ENCODE assay signal across 22 cellular contexts in genomic region chr11:96151501-96151900, GRCh38.
"Had no signal": no experiment of that assay in that cellular context is flagged by ENCODE, and none has a peak within 500 bp of the region (broad histone marks: within the 10 kb centered on the region; RNA-seq: fewer than 3 reads in every experiment).

No MANE protein-coding gene starts in this region.

- H3K4me1 ChIP-seq: pancreas had no signal

- H3K4me3 ChIP-seq: adrenal gland, ascending aorta, esophagus muscularis mucosa, gastroesophageal sphincter, pancreas, psoas muscle, right atrium auricular region, tibial artery had no signal

- ATAC-seq: activated CD8-positive, alpha-beta memory T cell treated with anti-CD3 and anti-CD28 coated beads, Interleukin-2, amount 10 ng/mL, durations not matched to agents 7 days and 5 days; activated CD8-positive, alpha-beta T cell treated with anti-CD3 and anti-CD28 coated beads for 36 hours; activated naive CD4-positive, alpha-beta T cell treated with anti-CD3 and anti-CD28 coated beads, Interleukin-2, amount 50 U/mL, for 72 hours; gastroesophageal sphincter; left ventricle myocardium superior; pancreas; psoas muscle; WTC11 had no signal

- H3K27ac ChIP-seq: adrenal gland, ascending aorta, esophagus muscularis mucosa, gastroesophageal sphincter, neutrophil, pancreas, psoas muscle, right atrium auricular region, tibial artery had no signal

- DNase-seq: activated CD8-positive, alpha-beta memory T cell treated with anti-CD3 and anti-CD28 coated beads, Interleukin-2, amount 10 ng/mL, durations not matched to agents 7 days and 5 days; activated CD8-positive, alpha-beta T cell treated with anti-CD3 and anti-CD28 coated beads for 36 hours; activated gamma-delta T cell; activated T-cell treated with anti-CD3 and anti-CD28 coated beads for 4 hours; adrenal gland; effector memory CD4-positive, alpha-beta T cell; head of caudate nucleus; hypothalamus; left ventricle myocardium superior; pancreas; psoas muscle; stimulated activated CD4-positive, alpha-beta T cell treated with anti-CD3 and anti-CD28 coated beads, Interleukin-12 subunit alpha, Interleukin-12 subunit beta, amount 100 ng/mL, for 4 hours; stimulated activated CD4-positive, alpha-beta T cell treated with anti-CD3 and anti-CD28 coated beads, Interleukin-4, amount 100 ng/mL, for 4 hours; T1000; tibial artery had no signal

- H3K36me3 ChIP-seq: adrenal gland, ascending aorta, esophagus muscularis mucosa, gastroesophageal sphincter, neutrophil, pancreas, right atrium auricular region, tibial artery had no signal

- H3K27me3 ChIP-seq: adrenal gland, ascending aorta, esophagus muscularis mucosa, gastroesophageal sphincter, neutrophil, pancreas, right atrium auricular region, tibial artery had no signal

- H3K9me3 ChIP-seq: adrenal gland, ascending aorta, esophagus muscularis mucosa, gastroesophageal sphincter, neutrophil, pancreas, psoas muscle, right atrium auricular region, tibial artery had no signal
